In genomic region chr13:26017196-26017921, GRCh38 we compare ENCODE assay signal across 14 cellular contexts. TPM values are rescaled to one million over a fixed set of nuclear protein-coding genes. Genes with fewer than 3 reads are reported as not detected.
DNase-seq lines count a peak whose midpoint lies in the region; ATAC-seq and TF ChIP-seq lines count a peak whose summit lies in the region.
"Had no signal": no experiment of that assay in that cellular context is flagged by ENCODE, and none has a peak within 500 bp of the region (broad histone marks: within the 10 kb centered on the region; RNA-seq: fewer than 3 reads in every experiment).

No MANE protein-coding gene starts in this region.

- no peaks in the 10 kb centered on the region for H3K79me1 ChIP-seq in mesenchymal stem cell (replicated peaks; ENCODE audit: low read length, poor library complexity, severe bottlenecking)

- H4K91ac ChIP-seq in mesenchymal stem cell (ENCODE audit: low read length) = no peak overlapping the region

- H3K14ac ChIP-seq in mesenchymal stem cell (ENCODE audit: low read length in 2 of 2) = no peak overlapping the region

- no peak overlapping the region for H3K4me2 ChIP-seq in mesenchymal stem cell (ENCODE audit: low read length, poor library complexity, severe bottlenecking)
- H3K4me2 ChIP-seq: KMS-11, PC-9 had no signal

- in situ Hi-C loops in astrocyte of the spinal cord (cut with HindIII; ENCODE audit: low sequenced_read_pairs) = no loop called here

- no peaks in the 10 kb centered on the region for H3K36me3 ChIP-seq in mesenchymal stem cell (ENCODE audit: control insufficient read depth in 1 of 2, insufficient read depth in 2 of 2, low read depth in 1 of 2, low read length in 2 of 2)
- H3K36me3 ChIP-seq in upper lobe of right lung = no peaks in the 10 kb centered on the region
- H3K36me3 ChIP-seq in psoas muscle (ENCODE audit: insufficient read depth in 1 of 2, low read depth in 1 of 2) = no peaks in the 10 kb centered on the region
- no peaks in the 10 kb centered on the region for H3K36me3 ChIP-seq in ovary

- ATAC-seq in upper lobe of right lung (peak; percentile 84), psoas muscle (no peak)

- no peak for TF ChIP-seq CTCF in astrocyte of the spinal cord (IDR thresholded peaks at IDR 0.05; ENCODE audit: low read depth, low read length)
- TF ChIP-seq CTCF in upper lobe of right lung (IDR thresholded peaks at IDR 0.05) = no peak
- no peak for TF ChIP-seq CTCF in psoas muscle (IDR thresholded peaks at IDR 0.05)
- TF ChIP-seq CTCF in ovary (IDR thresholded peaks at IDR 0.05) = no peak

- H3K23ac ChIP-seq in mesenchymal stem cell (ENCODE audit: low read length in 2 of 2) = no peak overlapping the region

- H3K4ac ChIP-seq in mesenchymal stem cell (ENCODE audit: low read depth in 1 of 2, low read length in 2 of 2) = peak overlapping the region in 1 of 2 experiments; percentile 32

- H2BK12ac ChIP-seq in mesenchymal stem cell (ENCODE audit: low read length in 2 of 2) = peak overlapping the region; percentile 38 to 81

- no peak overlapping the region for H2BK15ac ChIP-seq in mesenchymal stem cell (ENCODE audit: low read depth, poor library complexity, severe bottlenecking)

- no peak overlapping the region for H2BK120ac ChIP-seq in mesenchymal stem cell (ENCODE audit: low read depth, low read length)

- H2BK5ac ChIP-seq in mesenchymal stem cell (ENCODE audit: low read depth, low read length, poor library complexity, severe bottlenecking) = no peak overlapping the region

- no peak overlapping the region for H3K4me3 ChIP-seq in astrocyte of the spinal cord (ENCODE audit: low read depth, low read length)
- H3K4me3 ChIP-seq in mesenchymal stem cell (ENCODE audit: insufficient read depth in 1 of 2, low read depth in 1 of 2, low read length in 2 of 2) = no peak overlapping the region
- no peak overlapping the region for H3K4me3 ChIP-seq in upper lobe of right lung
- no peak overlapping the region for H3K4me3 ChIP-seq in psoas muscle
- H3K4me3 ChIP-seq in ovary = no peak overlapping the region
- H3K4me3 ChIP-seq: PC-9 had no signal

- 86% methylated on average over 9 of the region's 9 CpGs for WGBS in mesenchymal stem cell
- WGBS in psoas muscle, 3 donors = 47 to 60% (median 49%) methylated on average over 9 of the region's 9 CpGs
- WGBS in ovary, 3 donors = 39 to 43% (median 43%) methylated on average over 9 of the region's 9 CpGs

- no peak overlapping the region for H3K18ac ChIP-seq in mesenchymal stem cell (ENCODE audit: low read depth in 1 of 2, low read length in 2 of 2)

- H2AFZ ChIP-seq in mesenchymal stem cell (ENCODE audit: low read depth, low read length) = no peak overlapping the region
- H2AFZ ChIP-seq: PC-9 had no signal

- H3K9me3 ChIP-seq in mesenchymal stem cell (ENCODE audit: control insufficient read depth, low read length) = peaks cover 8% of the 10 kb centered on the region
- no peaks in the 10 kb centered on the region for H3K9me3 ChIP-seq in upper lobe of right lung
- H3K9me3 ChIP-seq in psoas muscle = no peaks in the 10 kb centered on the region
- no peaks in the 10 kb centered on the region for H3K9me3 ChIP-seq in ovary

- H3K4me1 ChIP-seq in mesenchymal stem cell (ENCODE audit: control insufficient read depth, insufficient read depth, low read depth, low read length) (peaks cover 27% of the 10 kb centered on the region), upper lobe of right lung (peaks cover 21% of the 10 kb centered on the region), psoas muscle (peaks cover 26% of the 10 kb centered on the region), ovary (ENCODE audit: insufficient read depth) (no peaks in the 10 kb centered on the region)

- peak overlapping the region; percentile 98 for H2AK5ac ChIP-seq in mesenchymal stem cell (ENCODE audit: low read length, severe bottlenecking)

- peak in 5 of 6 experiments; percentile 5 to 39 (median 14) for DNase-seq in stimulated activated naive CD4-positive, alpha-beta T cell (lab: John Stamatoyannopoulos, UW)
- DNase-seq in stimulated activated naive CD4-positive, alpha-beta T cell treated with Interleukin-2 at 50 U/mL for 16 hours (lab: John Stamatoyannopoulos, UW) = no peak
- DNase-seq in astrocyte of the spinal cord (ENCODE audit: low read depth, low spot score) (peak; percentile 48), mesenchymal stem cell (no peak), upper lobe of right lung (peak; percentile 83), psoas muscle (no peak), NCI-H69 (lab: John Stamatoyannopoulos, UW) (no peak), ovary (no peak)
- DNase-seq: activated CD4-positive, alpha-beta memory T cell treated with anti-CD3 and anti-CD28 coated beads, Interleukin-2, amount 10 ng/mL, durations not matched to agents 7 days and 5 days; effector CD8-positive, alpha-beta T cell; GF-D8; NCI-H2107; PC-9 had no signal

- H3K27me3 ChIP-seq in mesenchymal stem cell (ENCODE audit: control insufficient read depth in 1 of 2, insufficient read depth in 1 of 2, low read length in 2 of 2) (peaks cover 0 to 30% of the 10 kb centered on the region in 2 experiments), upper lobe of right lung (no peaks in the 10 kb centered on the region), psoas muscle (ENCODE audit: insufficient read depth in 3 of 3, low read length in 2 of 3) (no peaks in the 10 kb centered on the region), ovary (no peaks in the 10 kb centered on the region)

- intact Hi-C loops in upper lobe of right lung (cut with DNase I) = no loop called here
- intact Hi-C loops in psoas muscle (cut with DNase I) = no loop called here
- intact Hi-C loops in ovary (cut with DNase I) = no loop called here

- H3K9ac ChIP-seq in mesenchymal stem cell (ENCODE audit: low read length) = no peak overlapping the region
- H3K9ac ChIP-seq: KMS-11 had no signal

- TF ChIP-seq POLR2A in ovary (IDR thresholded peaks at IDR 0.05) = no peak

- peak overlapping the region; percentile 0 for H4K8ac ChIP-seq in mesenchymal stem cell (ENCODE audit: low read length)

- H3K27ac ChIP-seq in mesenchymal stem cell (ENCODE audit: low read length, poor library complexity, severe bottlenecking) = no peak overlapping the region
- peak overlapping the region; percentile 51 for H3K27ac ChIP-seq in upper lobe of right lung
- H3K27ac ChIP-seq in psoas muscle = no peak overlapping the region
- no peak overlapping the region for H3K27ac ChIP-seq in ovary
- H3K27ac ChIP-seq: KMS-11, PC-9 had no signal

- no peak for TF ChIP-seq EP300 in ovary (IDR thresholded peaks at IDR 0.05)

RNA-seq across cellular contexts. Expression of gene SHISA2, which starts 34.5 kb away (rescaled TPM):
- polyA plus RNA-seq in mesenchymal stem cell (2013, experiment 1 of 2) = 0.98 TPM
- polyA plus RNA-seq in mesenchymal stem cell (2013, experiment 2 of 2) = 1.1 TPM
- total RNA-seq in upper lobe of right lung = 26.3 TPM
- total RNA-seq in psoas muscle = 1 to 10 TPM; 3.2 to 9.4 (median 5.2) TPM
- polyA plus RNA-seq in psoas muscle = 1 to 10 TPM; 1.3 to 9.6 (median 3.2) TPM
- 1 to 10 TPM in 1 of 7 donors, under 1 TPM in 5, not detected in 1; 0.18 to 2.1 (median 0.47) TPM for total RNA-seq in ovary
- polyA plus RNA-seq in ovary = under 1 TPM; 0.75 to 0.76 TPM
- total RNA-seq: PC-9 had no signal

Comparison
In these comparisons a context has a peak if more than half of its experiments do, and no peak if none do; other contexts are left out.
1. DNase-seq: peak in stimulated activated naive CD4-positive, alpha-beta T cell (5 of 6), astrocyte of the spinal cord (single experiment) and upper lobe of right lung (single experiment); none in stimulated activated naive CD4-positive, alpha-beta T cell treated with Interleukin-2 at 50 U/mL for 16 hours (single experiment), mesenchymal stem cell (single experiment), psoas muscle (0 of 2), NCI-H69 (single experiment) and ovary (0 of 5).